In the genomic region with DNA sequence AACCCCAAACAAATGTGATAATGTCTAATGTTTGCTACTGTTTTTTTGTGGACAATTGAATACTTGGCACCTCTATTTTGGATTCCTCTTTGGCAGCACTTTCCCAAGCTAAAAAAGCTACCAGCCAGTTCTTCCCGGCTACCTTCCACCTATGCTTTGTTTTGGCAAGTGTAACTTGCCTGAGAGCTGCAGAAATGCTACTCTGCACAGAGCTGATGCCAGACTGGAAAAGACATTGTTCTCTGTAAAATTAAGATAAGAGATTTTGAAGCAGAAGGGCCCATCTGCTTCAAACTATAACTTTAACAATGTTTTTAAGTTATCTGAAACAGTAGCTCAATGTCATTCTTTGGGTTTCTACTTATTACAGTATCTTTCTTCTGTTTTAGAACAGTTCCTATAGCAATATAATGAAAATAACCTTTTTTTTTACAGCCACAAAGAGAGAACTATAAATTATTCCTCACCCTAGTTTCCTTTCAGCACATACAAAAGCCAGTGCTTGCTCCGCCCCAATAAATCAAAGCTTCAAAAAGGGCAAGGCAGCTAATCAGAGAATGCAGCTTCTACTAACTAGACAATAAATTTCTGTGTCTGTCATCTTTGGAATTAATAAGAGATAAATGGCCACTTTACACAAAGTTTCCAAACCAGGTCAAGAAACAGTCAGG, we compare ENCODE assay signal across 20 cellular contexts.
"Had no signal": no experiment of that assay in that cellular context is flagged by ENCODE, and none has a peak within 500 bp of the region (broad histone marks: within the 10 kb centered on the region; RNA-seq: fewer than 3 reads in every experiment).

No MANE protein-coding gene starts in this region.

- H3K9me3 Mint-ChIP-seq: activated naive CD4-positive, alpha-beta T cell treated with anti-CD3 and anti-CD28 coated beads for 36 hours; activated T-helper 2 cell treated with anti-CD3 and anti-CD28 coated beads, Interferon-gamma antibody, Interleukin-2, Interleukin-4, amounts not matched to agents 10 μg/mL and 5 μg/mL and 100 μg/mL, durations not matched to agents 14 hours and 24 hours and 36 hours; stimulated activated naive B cell treated with anti-CD40 and anti-IgM and Interleukin-4, amounts not matched to agents 10 μg/mL and 1 μg/mL and 100 μg/mL, for 72 hours; T-cell had no signal

- H3K4me3 Mint-ChIP-seq: activated naive CD4-positive, alpha-beta T cell treated with anti-CD3 and anti-CD28 coated beads for 36 hours; stimulated activated naive B cell treated with anti-CD40 and anti-IgM and Interleukin-4, amounts not matched to agents 10 μg/mL and 1 μg/mL and 100 μg/mL, for 72 hours; T-cell had no signal

- H3K4me1 Mint-ChIP-seq: stimulated activated naive B cell treated with anti-CD40 and anti-IgM and Interleukin-4, amounts not matched to agents 10 μg/mL and 1 μg/mL and 100 μg/mL, for 72 hours; T-cell had no signal

- H3K4me1 ChIP-seq: ascending aorta, breast epithelium had no signal

- ATAC-seq: stimulated activated naive B cell treated with anti-CD40 and anti-IgM and Interleukin-4, amounts not matched to agents 10 μg/mL and 1 μg/mL and 100 μg/mL, for 72 hours; T-cell had no signal

- H3K9me3 ChIP-seq: ascending aorta, breast epithelium, neutrophil, transverse colon had no signal

- H3K27ac Mint-ChIP-seq: activated naive CD4-positive, alpha-beta T cell treated with anti-CD3 and anti-CD28 coated beads for 36 hours; activated T-helper 2 cell treated with anti-CD3 and anti-CD28 coated beads, Interferon-gamma antibody, Interleukin-2, Interleukin-4, amounts not matched to agents 10 μg/mL and 5 μg/mL and 100 μg/mL, durations not matched to agents 14 hours and 24 hours and 36 hours; stimulated activated naive B cell treated with anti-CD40 and anti-IgM and Interleukin-4, amounts not matched to agents 10 μg/mL and 1 μg/mL and 100 μg/mL, for 72 hours; T-cell had no signal

- H3K27me3 ChIP-seq: ascending aorta, breast epithelium, neutrophil had no signal

- H3K4me3 ChIP-seq: ascending aorta, breast epithelium, transverse colon had no signal

- H3K36me3 Mint-ChIP-seq: stimulated activated naive B cell treated with anti-CD40 and anti-IgM and Interleukin-4, amounts not matched to agents 10 μg/mL and 1 μg/mL and 100 μg/mL, for 72 hours; T-cell had no signal

- DNase-seq: activated CD4-positive, alpha-beta T cell treated with anti-CD3 and anti-CD28 coated beads for 1 hour; activated CD4-positive, alpha-beta T cell treated with anti-CD3 and anti-CD28 coated beads, Interleukin-2, amount 50 U/mL, for 4 hours; activated naive CD4-positive, alpha-beta T cell treated with anti-CD3 and anti-CD28 coated beads for 36 hours; cerebellar nuclear complex; effector memory CD4-positive, alpha-beta T cell; foreskin melanocyte; kidney glomerular epithelial cell; midbrain; posterior cingulate gyrus; retina; stimulated activated CD4-positive, alpha-beta T cell treated with anti-CD3 and anti-CD28 coated beads, Interleukin-15, amount 100 ng/mL, for 24 hours; stimulated activated CD4-positive, alpha-beta T cell treated with anti-CD3 and anti-CD28 coated beads, Interleukin-4, amount 100 ng/mL, for 1 hour; stimulated activated naive B cell treated with anti-CD40 and anti-IgM and Interleukin-4, amounts not matched to agents 10 μg/mL and 1 μg/mL and 100 μg/mL, for 72 hours; T-cell; T-helper 9 cell; transverse colon had no signal

- H3K27ac ChIP-seq: ascending aorta, breast epithelium, neutrophil, transverse colon had no signal

- H3K36me3 ChIP-seq: ascending aorta, breast epithelium, neutrophil, transverse colon had no signal
